12 cellular contexts compared by ENCODE assay signal in the genomic region with DNA sequence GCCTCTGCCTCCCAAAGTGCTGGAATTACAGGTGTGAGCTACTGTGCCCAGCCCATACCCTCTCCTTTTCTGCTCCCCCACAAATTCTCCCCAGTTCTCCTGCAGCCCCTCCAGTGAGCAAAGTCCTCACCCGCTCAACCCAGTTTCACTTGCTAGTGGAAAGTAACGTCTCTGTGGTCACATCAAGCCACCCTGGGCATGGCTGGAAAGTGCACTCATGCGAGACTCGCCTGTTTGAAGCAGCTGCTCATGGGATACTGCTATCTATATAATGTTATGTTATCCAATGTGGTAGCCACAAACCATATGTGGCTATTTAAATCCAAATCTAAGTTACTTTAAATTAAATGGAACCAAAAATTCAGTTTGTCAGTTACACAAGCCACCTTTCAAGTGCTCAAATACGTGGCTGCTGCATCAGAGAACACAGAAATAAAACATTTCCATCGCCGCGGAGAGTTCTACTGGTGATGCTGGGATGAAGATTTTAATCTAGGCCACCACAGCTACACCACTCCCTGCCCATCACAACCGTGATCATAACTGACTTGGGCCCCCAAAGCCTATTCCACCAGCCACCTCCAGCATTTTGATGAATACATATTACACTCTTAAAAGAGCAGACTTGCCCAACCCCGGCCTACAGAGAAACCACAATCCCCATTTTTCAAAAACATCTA.
DNase-seq lines count a peak whose midpoint lies in the region; ATAC-seq and TF ChIP-seq lines count a peak whose summit lies in the region.
"Had no signal": no experiment of that assay in that cellular context is flagged by ENCODE, and none has a peak within 500 bp of the region (broad histone marks: within the 10 kb centered on the region; RNA-seq: fewer than 3 reads in every experiment).

No MANE protein-coding gene starts in this region.

- peaks cover 29% of the 10 kb centered on the region for H3K4me1 ChIP-seq in hepatocyte (ENCODE audit: insufficient read depth)
- peaks cover 0 to 24% (median 19%) of the 10 kb centered on the region in 5 donors for H3K4me1 ChIP-seq in subcutaneous abdominal adipose tissue (ENCODE audit: control insufficient read depth in 5 of 5, insufficient read depth in 5 of 5, low read length in 5 of 5)

- peak overlapping the region; percentile 39 for H3K4me2 ChIP-seq in hepatocyte

- H3K27ac ChIP-seq in hepatocyte (peak overlapping the region; percentile 72), subcutaneous abdominal adipose tissue (ENCODE audit: low read depth, low read length) (peak overlapping the region; percentile 76)
- H3K27ac ChIP-seq: VCaP had no signal

- no peak for ATAC-seq in SK-N-SH treated with all-trans-retinoic acid at 6 μM for 48 hours
- no peak for ATAC-seq in GM21619 (IDR thresholded peaks at IDR 0.05; ENCODE audit: unreplicated experiment)

- no peaks in the 10 kb centered on the region for H3K79me2 ChIP-seq in hepatocyte

- H3K9me3 ChIP-seq in hepatocyte (ENCODE audit: low read depth), result no peaks in the 10 kb centered on the region
- no peaks in the 10 kb centered on the region for H3K9me3 ChIP-seq in subcutaneous abdominal adipose tissue (ENCODE audit: control insufficient read depth in 5 of 5, low read length in 5 of 5)

- peak; percentile 30 for DNase-seq in activated CD4-positive, alpha-beta T cell treated with anti-CD3 and anti-CD28 coated beads for 48 hours
- DNase-seq in activated CD4-positive, alpha-beta T cell treated with anti-CD3 and anti-CD28 coated beads for 1 hour, result no peak
- DNase-seq in hepatocyte (ENCODE audit: low spot score), result no peak
- DNase-seq in GM19240 (ENCODE audit: insufficient read length, low spot score), result no peak
- DNase-seq in retina, result no peak
- DNase-seq: ACHN, H7, NCI-H510A had no signal

- H3K9ac ChIP-seq in subcutaneous abdominal adipose tissue (ENCODE audit: low read length in 5 of 5), result no peak overlapping the region

- H3K27me3 ChIP-seq in hepatocyte, result no peaks in the 10 kb centered on the region
- no peaks in the 10 kb centered on the region for H3K27me3 ChIP-seq in subcutaneous abdominal adipose tissue (ENCODE audit: control insufficient read depth in 5 of 5, insufficient read depth in 4 of 5, low read length in 5 of 5)

- 84% methylated on average over 10 of the region's 10 CpGs for WGBS in hepatocyte (ENCODE audit: low lambda C conversion rate, missing lambda C conversion rate)

- H3K36me3 ChIP-seq in hepatocyte (replicated peaks; ENCODE audit: insufficient read depth, low read depth) (no peaks in the 10 kb centered on the region), subcutaneous abdominal adipose tissue (ENCODE audit: control insufficient read depth in 5 of 5, insufficient read depth in 5 of 5, low read length in 5 of 5) (no peaks in the 10 kb centered on the region)

- no peak overlapping the region for H3K4me3 ChIP-seq in hepatocyte
- H3K4me3 ChIP-seq in subcutaneous abdominal adipose tissue (ENCODE audit: low read depth in 1 of 5, low read length in 5 of 5), result no peak overlapping the region

- H4K20me1 ChIP-seq in hepatocyte (ENCODE audit: insufficient read depth, poor library complexity, severe bottlenecking), result no peaks in the 10 kb centered on the region

- no peak for TF ChIP-seq CTCF in hepatocyte (IDR thresholded peaks at IDR 0.05; ENCODE audit: poor library complexity)

- peak overlapping the region; percentile 22 for H2AFZ ChIP-seq in hepatocyte

- H3K9me2 ChIP-seq in hepatocyte (replicated peaks; ENCODE audit: insufficient read depth), result no peaks in the 10 kb centered on the region

TF ChIP-seq in SK-N-SH treated with all-trans-retinoic acid at 6 μM for 48 hours, 23 proteins besides CTCF, POLR2A, EP300 and RAD21:
- TF ChIP-seq ISL1 (CRISPR knock-in tag; IDR thresholded peaks at IDR 0.05) (0 out of 2 replicates have a peak, but pooled peaks have one; percentile 27), ZNF8 (CRISPR knock-in tag; IDR thresholded peaks at IDR 0.05) (no peak)
